17 cellular contexts compared by ENCODE assay signal in genomic region chr14:55609681-55610080, GRCh38. TPM values are rescaled to one million over a fixed set of nuclear protein-coding genes. Genes with fewer than 3 reads are reported as not detected.
DNase-seq lines count a peak whose midpoint lies in the region; ATAC-seq, FAIRE-seq and TF ChIP-seq lines count a peak whose summit lies in the region.
"Had no signal": no experiment of that assay in that cellular context is flagged by ENCODE, and none has a peak within 500 bp of the region (broad histone marks: within the 10 kb centered on the region; RNA-seq: fewer than 3 reads in every experiment).

No MANE protein-coding gene starts in this region.

- TF ChIP-seq CTCF in astrocyte of the cerebellum (IDR thresholded peaks at IDR 0.05; ENCODE audit: low read depth, low read length, missing control alignments) (no peak), keratinocyte (optimal IDR thresholded peaks at IDR 0.05 in 1 of 3, IDR thresholded peaks at IDR 0.05 in 1 of 3, conservative IDR thresholded peaks at IDR 0.05 in 1 of 3; ENCODE audit: extremely low read depth in 1 of 3, insufficient read depth in 2 of 3, low read length in 3 of 3) (no peak)

- in situ Hi-C loops in ACHN (cut with HindIII; ENCODE audit: low pct_ligation_motif_present, low pct_unique_long_range_greater_than_20kb, low sequenced_read_pairs) = no loop called here
- in situ Hi-C loops in astrocyte of the cerebellum (cut with HindIII; ENCODE audit: low sequenced_read_pairs) = no loop called here

- DNase-seq in ACHN (peak; percentile 39), HT1080 (ENCODE audit: low read depth) (peak; percentile 42), astrocyte of the cerebellum (ENCODE audit: low read depth) (peak; percentile 57), keratinocyte (ENCODE audit: low read depth, low spot score) (no peak), SKM-1 (lab: John Stamatoyannopoulos, UW; ENCODE audit: unreplicated experiment) (no peak)
- DNase-seq: activated naive CD4-positive, alpha-beta T cell treated with anti-CD3 and anti-CD28 coated beads, Interleukin-2, amount 50 U/mL, for 16 hours; DMS53; head of caudate nucleus; left ventricle myocardium superior; NCI-H1417 treated with DMSO at 0.1 percent for 48 hours; NCI-H526 treated with DMSO at 0.1 percent for 48 hours had no signal

- dilution Hi-C loops in keratinocyte (cut with MboI; ENCODE audit: extremely low pct_ligation_motif_present, low sequenced_read_pairs) = no loop called here

- H3K27ac ChIP-seq in keratinocyte (ENCODE audit: control insufficient read depth, insufficient read depth, low read length) = no peak overlapping the region
- H3K27ac ChIP-seq: neutrophil had no signal

- no peak overlapping the region for H3K4me3 ChIP-seq in astrocyte of the cerebellum (ENCODE audit: low read depth, low read length)
- no peak overlapping the region for H3K4me3 ChIP-seq in keratinocyte (ENCODE audit: control insufficient read depth in 2 of 3, extremely low read depth in 1 of 3, insufficient read depth in 2 of 3, low read depth in 1 of 3, low read length in 3 of 3)

- peaks cover 85% of the 10 kb centered on the region for H3K79me2 ChIP-seq in keratinocyte (ENCODE audit: control insufficient read depth, insufficient read depth, low read length)

- H3K4me2 ChIP-seq in keratinocyte (ENCODE audit: control insufficient read depth, extremely low read depth, insufficient read depth, low read depth, low read length) = peak overlapping the region; percentile 17

- no peaks in the 10 kb centered on the region for H3K9me3 ChIP-seq in keratinocyte (ENCODE audit: control insufficient read depth, low read depth, low read length)
- H3K9me3 ChIP-seq: neutrophil had no signal

- ATAC-seq in GM19035 (IDR thresholded peaks at IDR 0.05; ENCODE audit: unreplicated experiment) (no peak), GM21367 (IDR thresholded peaks at IDR 0.05; ENCODE audit: unreplicated experiment) (no peak), HG02981 (IDR thresholded peaks at IDR 0.05; ENCODE audit: unreplicated experiment) (no peak)
- ATAC-seq: left ventricle myocardium superior had no signal

- H3K4me1 ChIP-seq in keratinocyte (ENCODE audit: control insufficient read depth, extremely low read depth, insufficient read depth, low read length) = peaks cover 32% of the 10 kb centered on the region

- no peaks in the 10 kb centered on the region for H3K27me3 ChIP-seq in keratinocyte (ENCODE audit: control insufficient read depth, extremely low read depth, insufficient read depth, low read length)
- H3K27me3 ChIP-seq: neutrophil had no signal

- FAIRE-seq in keratinocyte (lab: Jason Lieb, UNC) = no peak
- FAIRE-seq: H54, TTC549 had no signal

- no peaks in the 10 kb centered on the region for H3K9me1 ChIP-seq in keratinocyte (ENCODE audit: control insufficient read depth, extremely low read depth, insufficient read depth, low read length)

- H4K20me1 ChIP-seq in keratinocyte (ENCODE audit: control insufficient read depth, extremely low read depth, insufficient read depth, low read length) = peaks cover 6% of the 10 kb centered on the region

- no peak overlapping the region for H2AFZ ChIP-seq in keratinocyte (ENCODE audit: control insufficient read depth, low read length)

- H3K36me3 ChIP-seq in keratinocyte (ENCODE audit: control insufficient read depth in 2 of 2, extremely low read depth in 1 of 2, insufficient read depth in 2 of 2, low read length in 2 of 2) = peaks cover 4 to 5% of the 10 kb centered on the region in 2 experiments

- H3K9ac ChIP-seq in keratinocyte (ENCODE audit: control insufficient read depth, extremely low read depth, insufficient read depth, low read length) = no peak overlapping the region

RNA-seq across cellular contexts. Expression of gene KTN1, which starts 29.7 kb away (rescaled TPM):
- 105 and 122 TPM in 2 replicates for total RNA-seq in HT1080 (2014; rRNA removed; shearing (Covaris generic))
- polyA plus RNA-seq in HT1080 (2015; cell fraction: cytosol; rRNA removed) = 103 and 141 TPM in 2 replicates
- polyA plus RNA-seq in HT1080 (2015; cell fraction: nucleus; rRNA removed) = 107 and 113 TPM in 2 replicates
- 62.6 to 121 TPM (median 81.3 TPM) in 3 replicates for polyA plus RNA-seq in keratinocyte
- polyA plus RNA-seq in keratinocyte (2011; ENCODE audit: low read depth) = 353 TPM
- polyA plus RNA-seq in keratinocyte (2011; cell fraction: cytosol; rRNA removed) = 51.6 and 77.8 TPM in 2 replicates
- 72.4 and 135 TPM in 2 replicates for polyA plus RNA-seq in keratinocyte (2011; cell fraction: nucleus; rRNA removed)
- 70.7 and 116 TPM in 2 replicates for polyA plus RNA-seq in keratinocyte (2012; ENCODE audit: low replicate concordance)
- 5.2 to 65.1 TPM (median 21.7 TPM) in 3 replicates for polyA minus RNA-seq in keratinocyte
- 63.1 TPM for polyA minus RNA-seq in keratinocyte (2011; cell fraction: cytosol; rRNA and poly(A)+ RNA removed)
- polyA minus RNA-seq in keratinocyte (2011; cell fraction: nucleus; rRNA and poly(A)+ RNA removed) = 67.3 and 125 TPM in 2 replicates

Comparison
In these comparisons a context has a peak if more than half of its experiments do, and no peak if none do; other contexts are left out.
1. DNase-seq: peak in ACHN (single experiment), HT1080 (single experiment) and astrocyte of the cerebellum (single experiment); none in keratinocyte (single experiment) and SKM-1 (single experiment).